Comparison of ENCODE assay signal across 14 cellular contexts in the genomic region with DNA sequence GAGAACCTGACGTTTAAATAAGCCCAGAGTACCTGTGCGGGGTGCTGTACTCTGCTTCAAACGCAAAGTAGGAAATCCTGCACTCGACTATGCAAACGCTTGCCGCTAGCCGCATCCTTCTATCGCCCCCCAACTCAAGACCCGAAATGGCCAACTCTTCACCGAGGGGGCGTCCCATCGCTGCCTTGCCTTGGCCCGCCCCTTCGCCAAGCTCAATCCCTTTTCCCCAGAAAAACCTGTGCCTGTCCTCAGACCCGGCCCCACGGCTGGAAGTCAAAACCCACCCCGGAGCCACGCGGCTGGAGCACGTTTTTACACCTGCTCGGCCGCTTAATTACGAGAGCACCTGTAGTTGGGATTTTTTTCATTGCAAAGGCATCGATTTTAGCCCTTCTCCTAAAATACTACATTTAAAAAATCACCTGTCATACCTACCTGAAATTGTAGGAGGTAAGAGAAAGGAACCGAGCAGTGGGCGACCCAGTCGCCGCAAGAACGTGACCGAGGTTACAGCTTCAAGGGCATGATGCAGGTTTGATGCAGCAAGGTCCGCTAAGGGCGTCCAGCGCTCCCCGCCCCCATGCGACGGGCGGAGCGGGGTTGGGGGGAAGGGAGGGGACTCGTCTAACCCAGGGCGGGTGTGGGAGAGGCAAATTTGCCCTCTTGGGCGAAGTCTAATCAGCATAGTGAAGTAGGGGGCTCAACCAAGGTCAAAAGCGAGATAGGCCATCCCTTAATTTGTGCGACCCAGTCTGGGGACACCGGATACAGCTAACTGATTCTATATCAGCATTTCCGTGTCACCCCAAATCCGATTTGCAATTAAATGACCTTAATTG. TPM values are rescaled to one million over a fixed set of nuclear protein-coding genes. Genes with fewer than 3 reads are reported as not detected.
DNase-seq lines count a peak whose midpoint lies in the region; ATAC-seq and TF ChIP-seq lines count a peak whose summit lies in the region.
"Had no signal": no experiment of that assay in that cellular context is flagged by ENCODE, and none has a peak within 500 bp of the region (broad histone marks: within the 10 kb centered on the region; RNA-seq: fewer than 3 reads in every experiment).

No MANE protein-coding gene starts in this region.

- TF ChIP-seq CTCF in glutamatergic neuron (IDR thresholded peaks at IDR 0.05; ENCODE audit: partially characterized antibody, unreplicated experiment) (no peak), progenitor cell of endocrine pancreas (IDR thresholded peaks at IDR 0.05; ENCODE audit: unreplicated experiment) (no peak)

- no peak overlapping the region for H2AFZ ChIP-seq in Karpas-422 (ENCODE audit: low read length)

- H4K20me1 ChIP-seq in Karpas-422 (ENCODE audit: insufficient read depth, low read depth, low read length): no peaks in the 10 kb centered on the region

- H3K4me1 ChIP-seq in NT2/D1 (ENCODE audit: insufficient read depth, insufficient read length) (peaks cover 5% of the 10 kb centered on the region), Karpas-422 (ENCODE audit: low read length) (no peaks in the 10 kb centered on the region)

- H3K9me2 ChIP-seq in Karpas-422 (replicated peaks; ENCODE audit: insufficient read depth, low read length): no peaks in the 10 kb centered on the region

- no peak overlapping the region for H3K4me2 ChIP-seq in Karpas-422 (ENCODE audit: low read depth, low read length, poor library complexity, severe bottlenecking)

- DNase-seq in NCI-H82 (lab: John Stamatoyannopoulos, UW) (peak; percentile 54), NCI-H82 treated with DMSO at 0.1 percent for 48 hours (lab: John Stamatoyannopoulos, UW; ENCODE audit: unreplicated experiment) (no peak), NT2/D1 (ENCODE audit: low read depth, low spot score) (no peak), glutamatergic neuron (peak; percentile 71), progenitor cell of endocrine pancreas (ENCODE audit: low spot score, unreplicated experiment) (no peak), Karpas-422 (no peak)
- DNase-seq: activated CD4-positive, alpha-beta T cell treated with anti-CD3 and anti-CD28 coated beads, Interleukin-2, amount 50 U/mL, for 1 hour; activated naive CD4-positive, alpha-beta T cell; HCEC 1CT; kidney glomerular epithelial cell; SW 1271 had no signal

- no peak for ATAC-seq in HG03039 (IDR thresholded peaks at IDR 0.05; ENCODE audit: unreplicated experiment)
- no peak for ATAC-seq in HG03439 (IDR thresholded peaks at IDR 0.05; ENCODE audit: unreplicated experiment)

- H3K36me3 Mint-ChIP-seq in glutamatergic neuron (ENCODE audit: unreplicated experiment) (no peaks in the 10 kb centered on the region), progenitor cell of endocrine pancreas (ENCODE audit: insufficient read depth) (no peaks in the 10 kb centered on the region)

- H3K9me3 Mint-ChIP-seq in glutamatergic neuron (ENCODE audit: unreplicated experiment): peaks cover 20% of the 10 kb centered on the region
- H3K9me3 Mint-ChIP-seq in progenitor cell of endocrine pancreas (ENCODE audit: low read depth): no peaks in the 10 kb centered on the region

- peaks cover 26% of the 10 kb centered on the region for H3K27me3 Mint-ChIP-seq in glutamatergic neuron (ENCODE audit: unreplicated experiment)
- peaks cover 37% of the 10 kb centered on the region for H3K27me3 Mint-ChIP-seq in progenitor cell of endocrine pancreas

- no peak overlapping the region for H3K4me3 Mint-ChIP-seq in glutamatergic neuron (ENCODE audit: unreplicated experiment)
- H3K4me3 Mint-ChIP-seq in progenitor cell of endocrine pancreas (ENCODE audit: low read depth): peak overlapping the region; percentile 63

- H3K27me3 ChIP-seq in NT2/D1 (ENCODE audit: insufficient read depth, insufficient read length): peaks cover 93% of the 10 kb centered on the region
- no peaks in the 10 kb centered on the region for H3K27me3 ChIP-seq in Karpas-422 (ENCODE audit: low read length)

- H3K4me1 Mint-ChIP-seq in glutamatergic neuron (ENCODE audit: low read depth, unreplicated experiment): peaks cover 21% of the 10 kb centered on the region
- peaks cover 5% of the 10 kb centered on the region for H3K4me1 Mint-ChIP-seq in progenitor cell of endocrine pancreas (ENCODE audit: low read depth)

- H3K27ac Mint-ChIP-seq in glutamatergic neuron (ENCODE audit: unreplicated experiment) (no peak overlapping the region), progenitor cell of endocrine pancreas (no peak overlapping the region)

- H3K36me3 ChIP-seq in NT2/D1 (ENCODE audit: insufficient read depth, insufficient read length, low read length) (no peaks in the 10 kb centered on the region), Karpas-422 (ENCODE audit: insufficient read depth, low read length) (no peaks in the 10 kb centered on the region)
- H3K36me3 ChIP-seq: vagina had no signal

- no peak overlapping the region for H3K27ac ChIP-seq in Karpas-422 (ENCODE audit: low read length)
- H3K27ac ChIP-seq: vagina had no signal

- H3K9ac ChIP-seq in NT2/D1 (ENCODE audit: insufficient read length, low read depth): peak overlapping the region; percentile 9
- no peak overlapping the region for H3K9ac ChIP-seq in Karpas-422 (ENCODE audit: low read length)

- no peaks in the 10 kb centered on the region for H3K9me3 ChIP-seq in NT2/D1 (ENCODE audit: insufficient read depth, low read length)
- 0 out of 2 replicates have a peak, but pooled peaks cover 5% of the 10 kb centered on the region for H3K9me3 ChIP-seq in Karpas-422 (ENCODE audit: low read length)
- H3K9me3 ChIP-seq: vagina had no signal

- peak overlapping the region; percentile 19 for H3K4me3 ChIP-seq in NT2/D1 (ENCODE audit: insufficient read length, low read depth)
- no peak overlapping the region for H3K4me3 ChIP-seq in Karpas-422 (ENCODE audit: low read length)

- no peaks in the 10 kb centered on the region for H3K79me2 ChIP-seq in Karpas-422 (ENCODE audit: low read length)

RNA-seq across cellular contexts. Expression of a gene that starts 3.5 kb away (rescaled TPM):
- total RNA-seq in glutamatergic neuron (ENCODE audit: unreplicated experiment): 384 TPM
- 1.7 and 2.2 TPM in 2 replicates for total RNA-seq in progenitor cell of endocrine pancreas
- not detected in 2 replicates for total RNA-seq in Karpas-422 (2014; rRNA removed; shearing (Covaris generic); ENCODE audit: low replicate concordance)

Comparison
In these comparisons a context has a peak if more than half of its experiments do, and no peak if none do; other contexts are left out.
1. DNase-seq: peak in NCI-H82 (single experiment) and glutamatergic neuron (single experiment); none in NCI-H82 treated with DMSO at 0.1 percent for 48 hours (single experiment), NT2/D1 (single experiment), progenitor cell of endocrine pancreas (single experiment) and Karpas-422 (single experiment).
2. RNA of a gene that starts 3.5 kb away (total RNA-seq): 384 TPM in glutamatergic neuron (single experiment); 1.7 to 2.2 TPM in progenitor cell of endocrine pancreas and not detected in Karpas-422; every median in the first group is over 100 times any median in the second.